ENCODE assay signal across 7 cellular contexts in the genomic region with DNA sequence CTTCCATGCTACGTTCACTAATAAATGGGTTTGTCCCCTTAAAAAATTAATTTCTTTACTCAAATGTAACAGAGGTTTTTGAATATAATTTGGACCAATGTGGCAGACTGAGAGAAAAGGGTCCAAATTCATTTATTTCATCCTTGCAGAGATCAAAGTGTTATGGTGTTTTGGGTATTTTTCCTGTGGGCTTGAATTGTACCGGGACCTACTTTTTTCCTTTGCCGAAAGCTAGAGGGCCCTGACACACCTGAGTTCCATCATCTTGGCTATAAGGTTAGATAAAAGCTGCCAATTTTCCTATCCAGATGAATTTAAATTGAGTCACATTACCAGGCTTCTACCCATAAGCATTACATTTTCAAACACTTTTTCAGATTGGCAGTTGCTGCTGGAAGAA. TPM values are rescaled to one million over a fixed set of nuclear protein-coding genes. Genes with fewer than 3 reads are reported as not detected.
DNase-seq lines count a peak whose midpoint lies in the region; ATAC-seq, FAIRE-seq and TF ChIP-seq lines count a peak whose summit lies in the region.

No MANE protein-coding gene starts in this region.

- H3K9ac ChIP-seq in GM23248 = peak overlapping the region; percentile 81
- H3K9ac ChIP-seq in NT2/D1 (ENCODE audit: insufficient read length, low read depth) = peak overlapping the region; percentile 100
- peak overlapping the region; percentile 65 for H3K9ac ChIP-seq in endothelial cell of umbilical vein (replicated peaks; ENCODE audit: extremely low read depth, insufficient read depth, low read length)

- H3K4me2 ChIP-seq in GM23248 (ENCODE audit: unreplicated experiment) (peak overlapping the region; percentile 86), endothelial cell of umbilical vein (ENCODE audit: insufficient read depth, low read length) (peak overlapping the region; percentile 94)

- dilution Hi-C loops in endothelial cell of umbilical vein (cut with MboI; ENCODE audit: extremely low pct_ligation_motif_present, low sequenced_read_pairs) = no loop called here

- in situ Hi-C loops in GM23248 (cut with MboI) = no loop called here

- no peak for TF ChIP-seq POLR2A in endothelial cell of umbilical vein (IDR thresholded peaks at IDR 0.05; ENCODE audit: low read depth, low read length)

- intact Hi-C loops in endothelial cell of umbilical vein (cut with micrococcal nuclease) = loop anchor here (1.0 to 10.0 kb wide), 2 partner anchors 126 to 151 kb away; no protein-coding TSS in a partner anchor

- H3K27ac ChIP-seq in GM23248 (peak overlapping the region; percentile 72), endothelial cell of umbilical vein (ENCODE audit: insufficient read depth, low read depth, low read length) (peak overlapping the region; percentile 57)

- no peak for DNase-seq in GM23248
- no peak for DNase-seq in NT2/D1 (ENCODE audit: low read depth, low spot score)
- no peak for DNase-seq in endothelial cell of umbilical vein (ENCODE audit: low read depth, low spot score)
- no peak for DNase-seq in retinal pigment epithelial cell (ENCODE audit: low read depth)
- DNase-seq in SIG-M5 (lab: John Stamatoyannopoulos, UW) = no peak
- DNase-seq in GM03348 (ENCODE audit: low spot score) = no peak

- H3K79me2 ChIP-seq in GM23248 (ENCODE audit: insufficient read depth) (peaks cover 29% of the 10 kb centered on the region), endothelial cell of umbilical vein (ENCODE audit: control insufficient read depth, insufficient read depth, low read length) (peaks cover 48% of the 10 kb centered on the region)

- H3K27me3 ChIP-seq in GM23248 (replicated peaks; ENCODE audit: insufficient read depth) (no peaks in the 10 kb centered on the region), NT2/D1 (ENCODE audit: insufficient read depth, insufficient read length) (no peaks in the 10 kb centered on the region), endothelial cell of umbilical vein (ENCODE audit: control insufficient read depth in 2 of 2, insufficient read depth in 2 of 2, low read length in 2 of 2) (no peaks in the 10 kb centered on the region)

- POLR2A ChIA-PET in endothelial cell of umbilical vein (lab: Charles Lee) = no interaction called here

- H3K9me1 ChIP-seq in endothelial cell of umbilical vein (replicated peaks; ENCODE audit: control insufficient read depth, extremely low read depth, insufficient read depth, low read length) = no peaks in the 10 kb centered on the region

- WGBS in GM23248 (ENCODE audit: low coverage in 1 of 2, low lambda C conversion rate in 2 of 2, missing lambda C conversion rate in 2 of 2), 2 experiments = 34 to 37% methylated on average over 3 of the region's 3 CpGs

- H3K4me1 ChIP-seq in GM23248 (ENCODE audit: insufficient read depth) = peaks cover 12% of the 10 kb centered on the region
- no peaks in the 10 kb centered on the region for H3K4me1 ChIP-seq in NT2/D1 (ENCODE audit: insufficient read depth, insufficient read length)
- peaks cover 11% of the 10 kb centered on the region for H3K4me1 ChIP-seq in endothelial cell of umbilical vein (ENCODE audit: control insufficient read depth, extremely low read depth, insufficient read depth, low read length)

- H2AFZ ChIP-seq in GM23248 = peak overlapping the region; percentile 94
- H2AFZ ChIP-seq in endothelial cell of umbilical vein (ENCODE audit: low read depth, low read length) = peak overlapping the region; percentile 61

- H3K36me3 ChIP-seq in GM23248 (ENCODE audit: low read depth) = no peaks in the 10 kb centered on the region
- peaks cover 35% of the 10 kb centered on the region for H3K36me3 ChIP-seq in NT2/D1 (ENCODE audit: insufficient read depth, insufficient read length, low read length)
- H3K36me3 ChIP-seq in endothelial cell of umbilical vein (ENCODE audit: control insufficient read depth in 2 of 2, extremely low read depth in 1 of 2, insufficient read depth in 2 of 2, low read length in 2 of 2) = peaks cover 2 to 14% of the 10 kb centered on the region in 2 experiments

- TF ChIP-seq CTCF in endothelial cell of umbilical vein (IDR thresholded peaks at IDR 0.05; ENCODE audit: extremely low read depth in 1 of 2, insufficient read depth in 1 of 2, low read depth in 1 of 2, low read length in 2 of 2) = no peak
- TF ChIP-seq CTCF in retinal pigment epithelial cell (conservative IDR thresholded peaks at IDR 0.05; ENCODE audit: low read depth, low read length) = peak; percentile 20

- CTCF ChIA-PET in endothelial cell of umbilical vein (lab: Charles Lee) = interaction anchor here (2.2 kb wide), 1 partner anchor 126 kb away, joined by 13 read pairs; no protein-coding TSS in a partner anchor

- H3K9me3 ChIP-seq in GM23248 (ENCODE audit: low read depth) (no peaks in the 10 kb centered on the region), NT2/D1 (ENCODE audit: insufficient read depth, low read length) (no peaks in the 10 kb centered on the region), endothelial cell of umbilical vein (replicated peaks; ENCODE audit: control insufficient read depth, insufficient read depth, low read length) (no peaks in the 10 kb centered on the region)

- H3K9me2 ChIP-seq in GM23248 (ENCODE audit: insufficient read depth) = no peaks in the 10 kb centered on the region

- H3F3A ChIP-seq in GM23248 (ENCODE audit: insufficient read depth) = peaks cover 14% of the 10 kb centered on the region; the same call in 1 of the 2 replicates

- H3K4me3 ChIP-seq in GM23248 = peak overlapping the region; percentile 80
- peak overlapping the region; percentile 98 for H3K4me3 ChIP-seq in NT2/D1 (ENCODE audit: insufficient read length, low read depth)
- peak overlapping the region; percentile 68 to 95 (median 68) for H3K4me3 ChIP-seq in endothelial cell of umbilical vein (replicated peaks in 1 of 3; ENCODE audit: insufficient read depth in 1 of 3, low read depth in 1 of 3, low read length in 3 of 3)
- peak overlapping the region; percentile 93 for H3K4me3 ChIP-seq in retinal pigment epithelial cell (ENCODE audit: low read length)

- ATAC-seq in HG02678 (IDR thresholded peaks at IDR 0.05; ENCODE audit: unreplicated experiment) = no peak

- TSS peak; percentile 50 for BruUV-seq in endothelial cell of umbilical vein (replicated peaks; lab: Mats Ljungman, UMichigan)

- no peaks in the 10 kb centered on the region for H4K20me1 ChIP-seq in GM23248 (ENCODE audit: insufficient read depth)
- no peaks in the 10 kb centered on the region for H4K20me1 ChIP-seq in endothelial cell of umbilical vein (replicated peaks; ENCODE audit: control insufficient read depth, extremely low read depth, insufficient read depth, low read length)

- peak; percentile 40 for FAIRE-seq in endothelial cell of umbilical vein (lab: Jason Lieb, UNC)

TF ChIP-seq in endothelial cell of umbilical vein, 7 proteins besides CTCF, POLR2A, EP300 and RAD21:
- TF ChIP-seq MYC (IDR thresholded peaks at IDR 0.05; ENCODE audit: low read depth, low read length) = no peak
- TF ChIP-seq JUN (IDR thresholded peaks at IDR 0.05; ENCODE audit: borderline replicate concordance, insufficient read depth, insufficient read length, low read depth) = no peak
- no peak for TF ChIP-seq GATA2 (IDR thresholded peaks at IDR 0.05; ENCODE audit: insufficient read depth, insufficient read length, low read depth, low read length)
- TF ChIP-seq EZH2 (IDR thresholded peaks at IDR 0.05; ENCODE audit: borderline replicate concordance, low read depth, low read length, severe bottlenecking) = no peak
- TF ChIP-seq, protein P1, sequence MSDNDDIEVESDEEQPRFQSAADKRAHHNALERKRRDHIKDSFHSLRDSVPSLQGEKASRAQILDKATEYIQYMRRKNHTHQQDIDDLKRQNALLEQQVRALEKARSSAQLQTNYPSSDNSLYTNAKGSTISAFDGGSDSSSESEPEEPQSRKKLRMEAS (IDR thresholded peaks at IDR 0.05; ENCODE audit: insufficient read depth, insufficient read length) = no peak
- TF ChIP-seq POLR2AphosphoS5 (IDR thresholded peaks at IDR 0.05; ENCODE audit: insufficient read depth, low read depth, low read length) = no peak
- TF ChIP-seq FOS (IDR thresholded peaks at IDR 0.05; ENCODE audit: borderline replicate concordance, insufficient read depth, low read length) = no peak

RNA-seq across cellular contexts. Expression of a gene that starts 0.9 kb away (rescaled TPM):
- 23.2 and 23.3 TPM in 2 replicates for total RNA-seq in GM23248 (2014; rRNA removed; shearing (Covaris generic))
- 33.9 and 34.1 TPM in 2 replicates for polyA plus RNA-seq in GM23248 (2016; fragmentation: Nextera tagmentation; extraction: Ambion mirVana)
- 62.8 and 65.2 TPM in 2 replicates for total RNA-seq in endothelial cell of umbilical vein
- 39.0 and 55.9 TPM in 2 replicates for polyA plus RNA-seq in endothelial cell of umbilical vein
- polyA plus RNA-seq in endothelial cell of umbilical vein (2011; cell fraction: cytosol; rRNA removed) = 85.1 and 95.1 TPM in 2 replicates
- 39.1 and 63.0 TPM in 2 replicates for polyA plus RNA-seq in endothelial cell of umbilical vein (2011; cell fraction: nucleus; rRNA removed)
- polyA plus RNA-seq in endothelial cell of umbilical vein (2012) = 27.7 and 63.4 TPM in 2 replicates
- 31.1 and 34.7 TPM in 2 replicates for polyA minus RNA-seq in endothelial cell of umbilical vein
- 108 TPM for polyA minus RNA-seq in endothelial cell of umbilical vein (2011; cell fraction: cytosol; rRNA and poly(A)+ RNA removed)
- 30.1 and 34.8 TPM in 2 replicates for polyA minus RNA-seq in endothelial cell of umbilical vein (2011; cell fraction: nucleus; rRNA and poly(A)+ RNA removed)
